Comparison of ENCODE assay signal across 1 cellular context in the genomic region with DNA sequence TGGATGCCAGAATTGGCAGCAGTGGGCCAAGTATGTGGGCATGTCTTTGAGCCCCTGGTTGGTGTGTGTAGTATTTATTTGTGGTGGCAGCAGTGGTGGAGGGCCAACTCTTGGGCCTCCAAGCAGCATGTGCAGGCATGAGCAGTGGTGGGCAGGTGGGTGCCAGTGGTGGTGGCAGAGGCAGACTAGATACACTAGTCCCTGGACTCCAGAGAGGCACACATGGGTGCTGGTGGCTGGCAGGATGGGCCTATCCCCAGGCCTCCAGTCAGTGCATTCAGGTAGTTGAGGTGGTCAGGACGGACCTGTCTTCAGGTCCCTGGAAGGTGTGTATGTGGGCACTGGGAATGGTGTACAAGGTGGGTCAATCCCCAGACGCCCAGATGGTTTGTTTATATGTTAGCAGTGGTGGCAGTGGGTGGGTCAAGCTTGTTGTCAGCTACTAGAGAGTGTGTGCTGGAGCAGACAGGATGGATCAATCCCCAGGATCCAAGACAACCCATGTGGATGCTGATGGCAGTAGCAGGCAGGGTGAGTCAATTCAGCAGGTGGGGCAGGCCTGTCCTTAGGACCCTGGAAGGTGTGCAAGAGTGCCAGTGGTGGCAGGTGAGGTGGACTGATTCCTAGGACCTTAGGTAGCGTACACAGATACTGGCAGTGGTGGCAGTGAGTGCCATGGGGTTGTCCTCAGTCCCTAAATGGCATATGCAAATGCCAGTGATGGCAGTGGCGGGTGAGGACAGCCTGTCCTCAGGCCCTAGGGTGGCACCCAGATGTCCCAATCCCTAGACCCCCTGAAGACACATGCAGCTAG.
TF ChIP-seq lines count a peak whose summit lies in the region.

No MANE protein-coding gene starts in this region.

TF ChIP-seq in H1, 55 proteins besides CTCF, POLR2A, EP300 and RAD21:
- TF ChIP-seq ASH2L (IDR thresholded peaks at IDR 0.05; ENCODE audit: low read length) (no peak), JUN (IDR thresholded peaks at IDR 0.05; ENCODE audit: low read depth, low read length) (no peak), CBX5 (IDR thresholded peaks at IDR 0.05; ENCODE audit: low read depth, low read length) (no peak), TBP (IDR thresholded peaks at IDR 0.05; ENCODE audit: low read depth, low read length) (no peak), PHF8 (conservative IDR thresholded peaks at IDR 0.05; ENCODE audit: low read depth, low read length) (no peak), CTBP2 (IDR thresholded peaks at IDR 0.05; ENCODE audit: borderline replicate concordance, insufficient read depth, insufficient read length, low read length) (no peak), EGR1 (IDR thresholded peaks at IDR 0.05; ENCODE audit: borderline replicate concordance, low read depth, low read length) (no peak), SUZ12 (IDR thresholded peaks at IDR 0.05; ENCODE audit: low read length) (no peak), RFX5 (IDR thresholded peaks at IDR 0.05; ENCODE audit: borderline replicate concordance, low read depth, low read length) (no peak), BRCA1 (IDR thresholded peaks at IDR 0.05; ENCODE audit: low read depth, low read length) (no peak), FOSL1 (IDR thresholded peaks at IDR 0.05; ENCODE audit: insufficient read depth, low read depth, low read length) (no peak), BCL11A (IDR thresholded peaks at IDR 0.05; ENCODE audit: low read depth in 2 of 2, low read length in 2 of 2) (no peak)
- TF ChIP-seq, protein P1, sequence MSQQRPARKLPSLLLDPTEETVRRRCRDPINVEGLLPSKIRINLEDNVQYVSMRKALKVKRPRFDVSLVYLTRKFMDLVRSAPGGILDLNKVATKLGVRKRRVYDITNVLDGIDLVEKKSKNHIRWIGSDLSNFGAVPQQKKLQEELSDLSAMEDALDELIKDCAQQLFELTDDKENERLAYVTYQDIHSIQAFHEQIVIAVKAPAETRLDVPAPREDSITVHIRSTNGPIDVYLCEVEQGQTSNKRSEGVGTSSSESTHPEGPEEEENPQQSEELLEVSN (IDR thresholded peaks at IDR 0.05) = no peak
